Comparison of ENCODE assay signal across 32 cellular contexts in genomic region chr4:164815711-164816110, GRCh38.
"Had no signal": no experiment of that assay in that cellular context is flagged by ENCODE, and none has a peak within 500 bp of the region (broad histone marks: within the 10 kb centered on the region; RNA-seq: fewer than 3 reads in every experiment).

No MANE protein-coding gene starts in this region.

- H3K9me3 ChIP-seq: left lung, lower lobe of right lung, neutrophil, ovary, prostate gland, stomach, testis, thyroid gland, transverse colon, upper lobe of left lung, vagina had no signal

- H3K36me3 ChIP-seq: left lung, lower lobe of right lung, neural progenitor cell, neutrophil, ovary, prostate gland, stomach, thyroid gland, transverse colon, upper lobe of left lung, vagina had no signal

- DNase-seq: immature natural killer cell; kidney; left colon; left lung; lower lobe of right lung; mammary epithelial cell; mesenchymal stem cell; naive B cell; natural killer cell; nephron progenitor cell; occipital lobe; ovary; retina; right cardiac atrium; stimulated activated CD4-positive, alpha-beta T cell treated with anti-CD3 and anti-CD28 coated beads, Interleukin-12 subunit alpha, Interleukin-12 subunit beta, amount 100 ng/mL, for 4 hours; stimulated activated CD4-positive, alpha-beta T cell treated with anti-CD3 and anti-CD28 coated beads, Interleukin-15, amount 100 ng/mL, for 24 hours; stimulated activated CD4-positive, alpha-beta T cell treated with anti-CD3 and anti-CD28 coated beads, Interleukin-2, amount 100 ng/mL, for 24 hours; stimulated activated CD4-positive, alpha-beta T cell treated with anti-CD3 and anti-CD28 coated beads, Interleukin-4, amount 100 ng/mL, for 1 hour; stimulated activated naive B cell treated with anti-CD40 and anti-IgM and Interleukin-4, amounts not matched to agents 10 μg/mL and 1 μg/mL and 100 μg/mL, for 72 hours; stimulated activated naive CD8-positive, alpha-beta T cell treated with anti-CD3 and anti-CD28 coated beads, Interleukin-15, Interleukin-2, amounts not matched to agents 100 U/mL and 50 U/mL, for 24 hours; stomach; testis; thyroid gland; transverse colon; upper lobe of left lung had no signal

- H3K27ac ChIP-seq: left lung, lower lobe of right lung, neural progenitor cell, neutrophil, ovary, prostate gland, skin epidermis, stomach, testis, thyroid gland, transverse colon, upper lobe of left lung, vagina had no signal

- FAIRE-seq: islet of Langerhans, kidney had no signal

- H3K27me3 ChIP-seq: left lung, neural progenitor cell, neutrophil, ovary, stomach, testis, thyroid gland, transverse colon, upper lobe of left lung, vagina had no signal

- H3K4me2 ChIP-seq: neural progenitor cell had no signal

- ATAC-seq: left colon; left lung; lower lobe of right lung; natural killer cell; right cardiac atrium; sciatic nerve; stimulated activated naive B cell treated with anti-CD40 and anti-IgM and Interleukin-4, amounts not matched to agents 10 μg/mL and 1 μg/mL and 100 μg/mL, for 72 hours; stimulated activated naive CD8-positive, alpha-beta T cell treated with anti-CD3 and anti-CD28 coated beads, Interleukin-15, Interleukin-2, amounts not matched to agents 100 U/mL and 50 U/mL, for 24 hours had no signal

- H3K9ac ChIP-seq: neural progenitor cell had no signal

- H3K4me1 ChIP-seq: left lung, lower lobe of right lung, prostate gland, stomach, testis, thyroid gland, transverse colon, upper lobe of left lung, vagina had no signal

- H3K4me3 ChIP-seq: left lung, lower lobe of right lung, neural progenitor cell, ovary, prostate gland, skin epidermis, stomach, testis, thyroid gland, transverse colon, upper lobe of left lung, vagina had no signal
